ENCODE assay signal across 8 cellular contexts in the genomic region with DNA sequence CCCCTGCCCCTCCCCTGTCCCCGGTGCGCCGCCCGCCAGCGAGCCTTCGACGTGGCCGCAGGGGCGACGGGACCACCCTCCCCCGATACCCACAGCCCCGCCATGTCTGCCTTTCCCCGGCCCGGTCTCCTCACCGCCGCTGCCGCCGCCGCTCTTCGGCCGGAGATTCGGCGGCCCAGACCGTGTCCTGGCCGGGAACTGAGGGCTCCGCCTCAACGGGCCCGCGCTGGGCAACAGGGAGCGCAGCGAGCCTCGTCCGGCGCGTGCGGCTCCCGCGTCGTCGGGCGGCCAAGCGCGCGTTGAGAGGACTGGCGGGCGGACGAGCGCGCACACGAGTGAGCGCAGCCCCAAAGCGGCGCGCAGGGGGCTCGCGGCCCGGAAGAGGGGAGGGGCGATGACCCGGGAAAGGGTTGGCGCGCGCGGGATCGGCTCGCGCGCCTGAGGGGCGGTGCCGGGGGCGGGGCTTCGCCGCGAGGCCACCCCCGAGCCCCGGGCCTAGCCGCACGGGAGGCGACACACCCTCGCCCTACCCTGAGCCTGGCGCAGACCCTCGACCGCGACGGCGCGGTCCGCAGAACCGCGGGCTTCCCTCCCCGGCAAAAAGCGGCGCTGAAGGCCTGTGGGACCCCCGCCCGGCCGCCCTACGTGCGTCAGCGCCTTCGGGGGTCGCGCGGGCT. TPM values are rescaled to one million over a fixed set of nuclear protein-coding genes. Genes with fewer than 3 reads are reported as not detected.
DNase-seq lines count a peak whose midpoint lies in the region; ATAC-seq and TF ChIP-seq lines count a peak whose summit lies in the region.

A gene with protein sequence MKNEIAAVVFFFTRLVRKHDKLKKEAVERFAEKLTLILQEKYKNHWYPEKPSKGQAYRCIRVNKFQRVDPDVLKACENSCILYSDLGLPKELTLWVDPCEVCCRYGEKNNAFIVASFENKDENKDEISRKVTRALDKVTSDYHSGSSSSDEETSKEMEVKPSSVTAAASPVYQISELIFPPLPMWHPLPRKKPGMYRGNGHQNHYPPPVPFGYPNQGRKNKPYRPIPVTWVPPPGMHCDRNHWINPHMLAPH (minus strand): TSS at position 337 of the 677 bp plus-strand sequence. CDS start 3,757 bp downstream, outside the sequence.

- peak within 1 kb of the TSS; percentile 89 for H3K27ac Mint-ChIP-seq in CD4-positive, alpha-beta T cell
- peak within 1 kb of the TSS; percentile 84 for H3K27ac Mint-ChIP-seq in endothelial cell (ENCODE audit: unreplicated experiment)

- peak within 1 kb of the TSS; percentile 93 for H3K4me3 Mint-ChIP-seq in CD4-positive, alpha-beta T cell
- H3K4me3 Mint-ChIP-seq in endothelial cell (ENCODE audit: unreplicated experiment) = peak within 1 kb of the TSS; percentile 97

- CTCF ChIA-PET in CD4-positive, alpha-beta T cell (lab: Charles Lee) = interaction anchor here (1.5 to 1.7 kb wide), 2 partner anchors 27 to 100 kb away, joined by 3 to 4 read pairs; partner anchors contain the start of gene CXADR

- no peaks in the 10 kb centered on the region for H3K27me3 Mint-ChIP-seq in CD4-positive, alpha-beta T cell
- H3K27me3 Mint-ChIP-seq in endothelial cell (ENCODE audit: unreplicated experiment) = peaks cover 9% of the 10 kb centered on the region

- no peaks in the 10 kb centered on the region for H3K27me3 ChIP-seq in CD4-positive, alpha-beta T cell (ENCODE audit: control insufficient read depth, insufficient read depth, low read length)

- H3K9me3 ChIP-seq in CD4-positive, alpha-beta T cell (ENCODE audit: control insufficient read depth, low read length) = no peaks in the 10 kb centered on the region

- H3K36me3 Mint-ChIP-seq in CD4-positive, alpha-beta T cell (ENCODE audit: low read depth) = peaks cover 14% of the 10 kb centered on the region
- peaks cover 10% of the 10 kb centered on the region for H3K36me3 Mint-ChIP-seq in endothelial cell (ENCODE audit: low read depth, unreplicated experiment)

- H3K9me3 Mint-ChIP-seq in CD4-positive, alpha-beta T cell = no peaks in the 10 kb centered on the region
- H3K9me3 Mint-ChIP-seq in endothelial cell (ENCODE audit: unreplicated experiment) = no peaks in the 10 kb centered on the region

- peak within 1 kb of the TSS; percentile 58 for H3K27ac ChIP-seq in CD4-positive, alpha-beta T cell (ENCODE audit: low read depth, low read length)

- peaks cover 34% of the 10 kb centered on the region for H3K4me1 Mint-ChIP-seq in CD4-positive, alpha-beta T cell (ENCODE audit: low read depth)
- peaks cover 9% of the 10 kb centered on the region for H3K4me1 Mint-ChIP-seq in endothelial cell (ENCODE audit: unreplicated experiment)

- intact Hi-C loops in CD4-positive, alpha-beta T cell (cut with DNase I, micrococcal nuclease) = loop anchor here (2.0 to 10.0 kb wide), 5 partner anchors 100 to 1888 kb away; partner anchors contain the start of genes C21orf91 (in 1 of the 2), CXADR (in 1 of the 2) and USP25 (in 1 of the 2)

- peak; percentile 69 for ATAC-seq in CD4-positive, alpha-beta T cell (ENCODE audit: poor library complexity)
- ATAC-seq in GM19328 (IDR thresholded peaks at IDR 0.05; ENCODE audit: unreplicated experiment) (peak; percentile 73), HG03460 (IDR thresholded peaks at IDR 0.05; ENCODE audit: unreplicated experiment) (peak; percentile 70)

- TF ChIP-seq CTCF in CD4-positive, alpha-beta T cell (IDR thresholded peaks at IDR 0.05) = no peak
- TF ChIP-seq CTCF in endothelial cell (IDR thresholded peaks at IDR 0.05; ENCODE audit: unreplicated experiment) = no peak

- DNase-seq in CD4-positive, alpha-beta T cell = peak; percentile 64 to 87 (median 78)
- peak; percentile 69 for DNase-seq in NOMO-1 treated with DMSO at 0.1 percent for 48 hours (lab: John Stamatoyannopoulos, UW; ENCODE audit: unreplicated experiment)
- peak; percentile 43 for DNase-seq in activated CD8-positive, alpha-beta memory T cell treated with anti-CD3 and anti-CD28 coated beads, Interleukin-2, amount 50 U/mL, for 1 hour (ENCODE audit: extremely low read depth)
- DNase-seq in endothelial cell (ENCODE audit: low spot score) = peak; percentile 76
- peak; percentile 85 for DNase-seq in midbrain (lab: John Stamatoyannopoulos, UW)
- DNase-seq in stimulated activated CD8-positive, alpha-beta memory T cell treated with anti-CD3 and anti-CD28 coated beads, Interleukin-15, amount 100 ng/mL, for 48 hours (ENCODE audit: low read depth in 2 of 2) = peak; percentile 71 to 75

- POLR2A ChIA-PET in CD4-positive, alpha-beta T cell (lab: Charles Lee) = interaction anchor here (0.9 to 1.5 kb wide), 2 partner anchors 9 to 206 kb away, joined by 3 read pairs; no protein-coding TSS in a partner anchor

RNA-seq across cellular contexts. Expression of the gene that starts here (rescaled TPM):
- total RNA-seq in CD4-positive, alpha-beta T cell = 10 to 100 TPM; 81.9 to 84.0 TPM
- 18.5 TPM for total RNA-seq in endothelial cell (ENCODE audit: unreplicated experiment)

Comparison
In these comparisons a context has a peak if more than half of its experiments do, and no peak if none do; other contexts are left out.
1. Peak in every context shown above with its lines: DNase-seq, ATAC-seq and H3K27ac ChIP-seq.